ENCODE assay signal across 23 cellular contexts in genomic region chr12:125072496-125072895, GRCh38. TPM values are rescaled to one million over a fixed set of nuclear protein-coding genes. Genes with fewer than 3 reads are reported as not detected.
DNase-seq lines count a peak whose midpoint lies in the region; ATAC-seq, FAIRE-seq and TF ChIP-seq lines count a peak whose summit lies in the region.
"Had no signal": no experiment of that assay in that cellular context is flagged by ENCODE, and none has a peak within 500 bp of the region (broad histone marks: within the 10 kb centered on the region; RNA-seq: fewer than 3 reads in every experiment).

No MANE protein-coding gene starts in this region.

- H3K4me3 Mint-ChIP-seq in GM23338, result no peak overlapping the region
- H3K4me3 Mint-ChIP-seq in astrocyte (ENCODE audit: unreplicated experiment), result no peak overlapping the region
- H3K4me3 Mint-ChIP-seq: B cell; CD4-positive, alpha-beta T cell; CD8-positive, alpha-beta T cell had no signal

- POLR2A ChIA-PET in RWPE1 (lab: Yijun Ruan, JAX; ENCODE audit: low non-redundant PET), result no interaction called here

- 89 to 92% methylated on average over 2 of the region's 2 CpGs for WGBS in testis, 2 donors

- H3K9me3 ChIP-seq in astrocyte (ENCODE audit: insufficient read depth, low read depth, low read length) (no peaks in the 10 kb centered on the region), testis (no peaks in the 10 kb centered on the region)
- H3K9me3 ChIP-seq: A549; BLaER1 treated with 17β-estradiol and CSF1 and Interleukin-3, amounts not matched to agents 10 nM and 100 nM; Caco-2 had no signal

- no peak for TF ChIP-seq POLR2A in testis (IDR thresholded peaks at IDR 0.05)

- no peaks in the 10 kb centered on the region for H3K9me2 ChIP-seq in GM23338 (ENCODE audit: insufficient read depth)

- no peak for DNase-seq in GM23338 (ENCODE audit: low spot score)
- DNase-seq in RWPE1 (ENCODE audit: low spot score), result no peak
- DNase-seq in astrocyte (ENCODE audit: low read depth), result no peak
- DNase-seq in foreskin melanocyte, result peak; percentile 75
- no peak for DNase-seq in activated naive CD4-positive, alpha-beta T cell treated with anti-CD3 and anti-CD28 coated beads, Interleukin-2, amount 50 U/mL, for 16 hours
- DNase-seq in activated T-cell treated with anti-CD3 and anti-CD28 coated beads, Interleukin-2, amount 50 U/mL, for 1 hour, result no peak
- DNase-seq in testis, result no peak
- DNase-seq: AML-193; Caco-2; Calu3; CD4-positive, alpha-beta T cell; CD8-positive, alpha-beta T cell; DMS79 treated with DMSO at 0.1 percent for 48 hours; GF-D8 had no signal

- H3K27me3 Mint-ChIP-seq in GM23338 (ENCODE audit: insufficient read depth, low read depth, poor library complexity) (no peaks in the 10 kb centered on the region), astrocyte (ENCODE audit: low read depth, unreplicated experiment) (no peaks in the 10 kb centered on the region)
- H3K27me3 Mint-ChIP-seq: B cell; CD4-positive, alpha-beta T cell had no signal

- H3K36me3 ChIP-seq in GM23338 (ENCODE audit: insufficient read depth) (peaks cover 28% of the 10 kb centered on the region), astrocyte (ENCODE audit: insufficient read depth, low read length) (peaks cover 14% of the 10 kb centered on the region), testis (ENCODE audit: low read depth, missing control alignments) (no peaks in the 10 kb centered on the region)

- H3K79me2 ChIP-seq in GM23338 (replicated peaks; ENCODE audit: insufficient read depth) (peaks cover 64% of the 10 kb centered on the region), astrocyte (ENCODE audit: insufficient read depth, low read length) (peaks cover 21% of the 10 kb centered on the region)

- no peak for FAIRE-seq in astrocyte (lab: Jason Lieb, UNC)
- FAIRE-seq: A549, D721Med, G401.6, GM12891 had no signal

- H3K9me3 Mint-ChIP-seq in GM23338 (no peaks in the 10 kb centered on the region; the same call in 2 of the 3 replicates), astrocyte (ENCODE audit: unreplicated experiment) (no peaks in the 10 kb centered on the region)
- H3K9me3 Mint-ChIP-seq: CD4-positive, alpha-beta T cell; CD8-positive, alpha-beta T cell had no signal

- TF ChIP-seq CTCF in GM23338 (conservative IDR thresholded peaks at IDR 0.05; ENCODE audit: low read depth in 2 of 2), result no peak
- no peak for TF ChIP-seq CTCF in RWPE1 (conservative IDR thresholded peaks at IDR 0.05; ENCODE audit: low read depth)
- TF ChIP-seq CTCF in astrocyte (IDR thresholded peaks at IDR 0.05; ENCODE audit: insufficient read depth, low read depth, low read length), result no peak
- TF ChIP-seq CTCF in testis (IDR thresholded peaks at IDR 0.05), result no peak

- H3K27ac ChIP-seq in GM23338 (ENCODE audit: low read depth) (0 out of 2 replicates have a peak overlapping the region, but pooled peaks have one; percentile 39), RWPE1 (0 out of 2 replicates have a peak overlapping the region, but pooled peaks have one; percentile 16), astrocyte (ENCODE audit: low read depth, low read length) (no peak overlapping the region), testis (no peak overlapping the region)
- H3K27ac ChIP-seq: 22Rv1; A549; BLaER1 treated with 17β-estradiol and CSF1 and Interleukin-3, amounts not matched to agents 10 nM and 100 nM; C4-2B had no signal

- peaks cover 8% of the 10 kb centered on the region; the same call in 2 of the 3 replicates for H3K4me1 Mint-ChIP-seq in GM23338
- no peaks in the 10 kb centered on the region for H3K4me1 Mint-ChIP-seq in astrocyte (ENCODE audit: low read depth, unreplicated experiment)

- H3K4me1 ChIP-seq in GM23338 (ENCODE audit: insufficient read depth), result peaks cover 9% of the 10 kb centered on the region
- H3K4me1 ChIP-seq in astrocyte (ENCODE audit: insufficient read depth, low read length), result no peaks in the 10 kb centered on the region
- H3K4me1 ChIP-seq in testis, result no peaks in the 10 kb centered on the region
- H3K4me1 ChIP-seq: A549, Caco-2 had no signal

- no peak overlapping the region for H3K9ac ChIP-seq in astrocyte (ENCODE audit: low read length)
- H3K9ac ChIP-seq: BLaER1 treated with 17β-estradiol and CSF1 and Interleukin-3, amounts not matched to agents 10 nM and 100 nM had no signal

- no peak overlapping the region for H3K4me3 ChIP-seq in GM23338
- no peak overlapping the region for H3K4me3 ChIP-seq in astrocyte (ENCODE audit: insufficient read depth, low read depth, low read length)
- H3K4me3 ChIP-seq in testis, result no peak overlapping the region
- H3K4me3 ChIP-seq: A549; BLaER1 treated with 17β-estradiol and CSF1 and Interleukin-3, amounts not matched to agents 10 nM and 100 nM had no signal

- H3K4me2 ChIP-seq in GM23338 (no peak overlapping the region), astrocyte (ENCODE audit: low read length) (no peak overlapping the region)
- H3K4me2 ChIP-seq: A549; BLaER1 treated with 17β-estradiol and CSF1 and Interleukin-3, amounts not matched to agents 10 nM and 100 nM had no signal

- ATAC-seq in GM23338 (no peak), GM18870 (IDR thresholded peaks at IDR 0.05; ENCODE audit: unreplicated experiment) (no peak)
- ATAC-seq: CD8-positive, alpha-beta T cell had no signal

- H3F3A ChIP-seq in GM23338 (replicated peaks; ENCODE audit: low read depth), result 0 out of 2 replicates have a peak, but pooled peaks cover 6% of the 10 kb centered on the region

- H3K27me3 ChIP-seq in GM23338 (ENCODE audit: insufficient read depth) (no peaks in the 10 kb centered on the region), astrocyte (ENCODE audit: insufficient read depth, low read length) (no peaks in the 10 kb centered on the region), testis (no peaks in the 10 kb centered on the region)
- H3K27me3 ChIP-seq: BLaER1 treated with 17β-estradiol and CSF1 and Interleukin-3, amounts not matched to agents 10 nM and 100 nM had no signal

- H3K36me3 Mint-ChIP-seq in GM23338 (ENCODE audit: low read depth) (peaks cover 28% of the 10 kb centered on the region), astrocyte (ENCODE audit: low read depth, unreplicated experiment) (peaks cover 23% of the 10 kb centered on the region)

- intact Hi-C loops in testis (cut with DNase I; ENCODE audit: low total_unique reads), result no loop called here

- H4K20me1 ChIP-seq in GM23338 (replicated peaks; ENCODE audit: insufficient read depth) (peaks cover 44% of the 10 kb centered on the region), astrocyte (ENCODE audit: insufficient read depth, low read length) (peaks cover 66% of the 10 kb centered on the region)

- no peak overlapping the region for H3K27ac Mint-ChIP-seq in GM23338
- peak overlapping the region; percentile 47 for H3K27ac Mint-ChIP-seq in astrocyte (ENCODE audit: unreplicated experiment)
- H3K27ac Mint-ChIP-seq: B cell; CD4-positive, alpha-beta T cell; CD8-positive, alpha-beta T cell had no signal

- H2AFZ ChIP-seq in GM23338 (no peak overlapping the region), astrocyte (ENCODE audit: low read depth, low read length) (no peak overlapping the region)

- CTCF ChIA-PET in RWPE1 (lab: Yijun Ruan, JAX), result no interaction called here

TF ChIP-seq in GM23338, 12 proteins besides CTCF, POLR2A, EP300 and RAD21:
- TF ChIP-seq REST (IDR thresholded peaks at IDR 0.05; ENCODE audit: unreplicated experiment), result no peak
TF ChIP-seq in GM23338: peak in this region for 0.

RNA-seq across cellular contexts. Expression of gene AACS, which starts 7.3 kb away (rescaled TPM):
- total RNA-seq in GM23338 (2014; rRNA removed; shearing (Covaris generic)), result 64.4 and 64.5 TPM in 2 replicates
- polyA plus RNA-seq in GM23338 (2016; fragmentation: Nextera tagmentation; extraction: Ambion mirVana), result 31.1 and 33.0 TPM in 2 replicates
- 22.0 and 22.5 TPM in 2 replicates for total RNA-seq in astrocyte
- 10 to 100 TPM; 26.0 to 31.7 TPM for total RNA-seq in testis
- 44.8 TPM for polyA plus RNA-seq in testis (ENCODE audit: insufficient read depth, low read depth, low replicate concordance)

Comparison
In these comparisons a context has a peak if more than half of its experiments do, and no peak if none do; other contexts are left out.
1. H3K27ac ChIP-seq: peak in GM23338 (single experiment) and RWPE1 (single experiment); none in astrocyte (single experiment) and testis (0 of 2).